1 cellular context compared by ENCODE assay signal in the genomic region with DNA sequence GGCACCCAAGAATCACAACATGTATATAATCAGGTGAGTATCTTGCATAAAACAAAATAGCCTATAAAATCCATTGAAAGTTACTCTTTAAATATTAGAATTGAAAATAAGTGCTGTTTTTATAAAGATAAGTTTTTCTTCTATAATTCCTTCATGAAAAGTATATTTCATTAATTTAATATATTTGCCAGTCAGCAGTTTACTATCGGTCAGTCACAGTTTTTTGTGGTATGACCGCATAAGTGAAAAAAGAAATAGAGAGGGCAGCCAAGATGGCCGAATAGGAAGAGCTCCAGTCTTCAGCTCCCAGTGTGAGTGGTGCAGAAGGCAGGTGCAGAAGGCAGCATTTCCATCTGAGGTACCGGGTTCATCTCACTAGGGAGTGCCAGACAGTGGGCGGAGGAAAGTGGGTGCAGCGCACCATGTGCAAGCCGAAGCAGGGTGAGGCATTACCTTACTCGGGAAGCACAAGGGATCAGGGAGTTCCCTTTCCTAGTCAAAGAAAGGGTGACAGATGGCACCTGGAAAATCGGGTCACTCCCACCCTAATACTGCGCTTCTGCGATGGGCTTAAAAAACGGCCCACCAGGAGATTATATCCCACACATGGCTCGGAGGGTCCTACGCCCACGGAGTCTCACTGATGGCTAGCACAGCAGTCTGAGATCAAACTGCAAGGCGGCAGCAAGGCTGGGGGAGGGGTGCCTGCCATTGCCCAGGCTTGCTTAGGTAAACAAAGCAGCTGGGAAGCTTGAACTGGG.
TF ChIP-seq lines count a peak whose summit lies in the region.

No MANE protein-coding gene starts in this region.

TF ChIP-seq in HEK293, 187 proteins besides CTCF, POLR2A, EP300 and RAD21 (continued from another document):
- TF ChIP-seq, protein P1, sequence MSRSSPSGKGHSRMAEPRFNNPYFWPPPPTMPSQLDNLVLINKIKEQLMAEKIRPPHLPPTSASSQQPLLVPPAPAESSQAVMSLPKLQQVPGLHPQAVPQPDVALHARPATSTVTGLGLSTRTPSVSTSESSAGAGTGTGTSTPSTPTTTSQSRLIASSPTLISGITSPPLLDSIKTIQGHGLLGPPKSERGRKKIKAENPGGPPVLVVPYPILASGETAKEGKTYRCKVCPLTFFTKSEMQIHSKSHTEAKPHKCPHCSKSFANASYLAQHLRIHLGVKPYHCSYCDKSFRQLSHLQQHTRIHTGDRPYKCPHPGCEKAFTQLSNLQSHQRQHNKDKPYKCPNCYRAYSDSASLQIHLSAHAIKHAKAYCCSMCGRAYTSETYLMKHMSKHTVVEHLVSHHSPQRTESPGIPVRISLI (tag by site-specific recombination; IDR thresholded peaks at IDR 0.05): 0 out of 2 replicates have a peak, but pooled peaks have one; percentile 33
- TF ChIP-seq ZNF423 (tag by site-specific recombination; IDR thresholded peaks at IDR 0.05) (peak; percentile 64; the same call in 1 of the 2 replicates), ZBTB21 (tag by site-specific recombination; IDR thresholded peaks at IDR 0.05) (peak; percentile 34; the same call in 1 of the 2 replicates), PRDM1 (tag by site-specific recombination; IDR thresholded peaks at IDR 0.05) (peak; percentile 83)
